17 cellular contexts compared by ENCODE assay signal in the genomic region with DNA sequence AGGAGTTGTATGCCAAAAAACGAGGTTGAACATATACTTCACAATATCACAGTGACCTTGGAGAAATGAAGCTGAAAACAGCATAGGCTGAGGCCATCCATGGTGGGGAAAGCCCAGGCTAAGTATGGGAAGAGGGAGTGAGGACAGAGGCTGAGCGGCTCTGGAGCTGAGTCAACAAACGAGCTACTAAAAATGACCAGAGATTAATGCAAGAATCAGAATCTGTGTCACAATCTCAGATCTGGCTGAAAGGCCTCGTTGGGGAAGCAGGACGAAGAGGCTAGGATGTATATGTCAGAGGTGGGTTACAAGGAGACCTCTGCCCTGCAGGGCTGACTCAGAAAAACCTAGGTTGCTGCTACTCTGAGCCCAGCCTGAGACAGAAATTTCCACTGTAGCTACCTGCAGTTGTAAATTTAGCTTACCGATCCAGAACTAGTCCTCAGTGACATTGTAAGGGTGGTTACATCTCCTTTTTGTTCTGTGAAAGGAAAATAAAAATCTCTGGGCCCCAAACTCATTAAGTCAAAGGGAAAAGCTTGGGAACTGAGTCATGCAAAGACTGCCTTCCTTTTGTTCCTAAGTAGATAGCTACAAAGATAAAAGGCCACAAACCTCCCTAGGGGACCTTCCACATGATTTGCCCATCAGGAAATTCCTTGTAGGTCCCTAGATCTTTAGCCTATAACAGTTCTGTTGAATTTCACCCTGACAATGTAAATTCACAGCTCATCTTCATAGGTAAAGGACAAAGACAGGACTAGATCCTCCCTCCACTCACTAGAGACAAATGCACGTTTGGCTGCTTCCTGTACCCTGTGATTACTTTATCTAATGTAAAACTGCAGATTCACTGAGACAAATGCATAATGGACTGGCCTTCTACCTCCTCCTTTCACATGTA. TPM values are rescaled to one million over a fixed set of nuclear protein-coding genes. Genes with fewer than 3 reads are reported as not detected.
A peak's percentile ranks its signal among the peaks of the same experiment; 100 is the strongest.
DNase-seq lines count a peak whose midpoint lies in the region; ATAC-seq and TF ChIP-seq lines count a peak whose summit lies in the region.
"Had no signal": no experiment of that assay in that cellular context is flagged by ENCODE, and none has a peak within 500 bp of the region (broad histone marks: within the 10 kb centered on the region; RNA-seq: fewer than 3 reads in every experiment).

No MANE protein-coding gene starts in this region.

- peak overlapping the region; percentile 27 for H4K91ac ChIP-seq in H9 (ENCODE audit: insufficient read length, low read depth, low read length)

- H3K9me3 ChIP-seq in H9 (ENCODE audit: control insufficient read depth, low read depth, low read length) (no peaks in the 10 kb centered on the region), tibial nerve (no peaks in the 10 kb centered on the region)
- H3K9me3 ChIP-seq: BE2C, spleen had no signal

- no peak overlapping the region for H2BK15ac ChIP-seq in H9 (ENCODE audit: low read depth, low read length)

- H2AFZ ChIP-seq in H9 (ENCODE audit: low read length) = no peak overlapping the region

- CTCF ChIA-PET in activated CD8-positive, alpha-beta T cell treated with anti-CD3 and anti-CD28 coated beads, Interleukin-2, amount 10 ng/mL, durations not matched to agents 7 days and 5 days (lab: Charles Lee) = interaction anchor here (0.8 to 1.8 kb wide), 3 partner anchors 9 to 567 kb away, joined by 3 to 7 read pairs (median 5); a partner anchor contains a TSS

- no peak overlapping the region for H2BK20ac ChIP-seq in H9 (ENCODE audit: low read depth, low read length, poor library complexity, severe bottlenecking)

- no peak for ATAC-seq in activated CD8-positive, alpha-beta T cell treated with anti-CD3 and anti-CD28 coated beads, Interleukin-2, amount 10 ng/mL, durations not matched to agents 7 days and 5 days

- no peaks in the 10 kb centered on the region for H3K79me2 ChIP-seq in H9 (ENCODE audit: insufficient read depth, low read length)

- peak overlapping the region; percentile 56 for H3K18ac ChIP-seq in H9 (ENCODE audit: insufficient read length, low read depth, low read length)

- H3K9me3 Mint-ChIP-seq in H9 = peaks cover 3% of the 10 kb centered on the region in 2 experiments; a peak in 1 of 5 replicates
- H3K9me3 Mint-ChIP-seq in activated CD8-positive, alpha-beta T cell treated with anti-CD3 and anti-CD28 coated beads, Interleukin-2, amount 10 ng/mL, durations not matched to agents 7 days and 5 days (ENCODE audit: insufficient read depth) = no peaks in the 10 kb centered on the region
- H3K9me3 Mint-ChIP-seq: immature natural killer cell, naive B cell had no signal

- H3K27ac ChIP-seq in H9 (ENCODE audit: insufficient read length, low read depth, low read length) = peak overlapping the region; percentile 100
- H3K27ac ChIP-seq in tibial nerve = no peak overlapping the region
- H3K27ac ChIP-seq: spleen had no signal

- no peak overlapping the region for H3K4me3 ChIP-seq in tibial nerve
- H3K4me3 ChIP-seq: spleen had no signal

- no peak overlapping the region for H4K8ac ChIP-seq in H9 (replicated peaks; ENCODE audit: insufficient read length, low read depth, low read length)

- no peak overlapping the region for H2AK5ac ChIP-seq in H9 (ENCODE audit: insufficient read length, low read length)

- TF ChIP-seq POLR2A in tibial nerve (IDR thresholded peaks at IDR 0.05) = no peak

- H3K23ac ChIP-seq in H9 (ENCODE audit: insufficient read length, low read depth, low read length) = no peak overlapping the region

- H3K4me1 ChIP-seq in H9 (ENCODE audit: insufficient read depth, low read length) (peaks cover 16% of the 10 kb centered on the region), tibial nerve (peaks cover 0 to 15% (median 0%) of the 10 kb centered on the region in 4 donors)

- H3K4ac ChIP-seq in H9 (ENCODE audit: low read depth, low read length) = peak overlapping the region; percentile 41; the same call in 1 of the 2 replicates

- peak overlapping the region; percentile 96 for H2BK5ac ChIP-seq in H9 (ENCODE audit: insufficient read length, low read length)

- H3K9ac ChIP-seq in H9 (ENCODE audit: extremely low read depth, insufficient read length, low read length) = peak overlapping the region; percentile 34

- no peaks in the 10 kb centered on the region; a peak in 1 of 7 replicates for H3K36me3 Mint-ChIP-seq in H9 (ENCODE audit: insufficient read depth in 1 of 3, low read depth in 3 of 3)
- H3K36me3 Mint-ChIP-seq in activated CD8-positive, alpha-beta T cell treated with anti-CD3 and anti-CD28 coated beads, Interleukin-2, amount 10 ng/mL, durations not matched to agents 7 days and 5 days (ENCODE audit: low read depth) = no peaks in the 10 kb centered on the region
- H3K36me3 Mint-ChIP-seq: immature natural killer cell, naive B cell had no signal

- H3K23me2 ChIP-seq in H9 (ENCODE audit: insufficient read length, low read depth, low read length, poor library complexity, severe bottlenecking) = peaks cover 7% of the 10 kb centered on the region

- H3K79me1 ChIP-seq in H9 (ENCODE audit: insufficient read depth, low read depth, low read length, poor library complexity, severe bottlenecking) = no peaks in the 10 kb centered on the region

- H2BK12ac ChIP-seq in H9 (ENCODE audit: insufficient read length, low read depth, low read length) = peak overlapping the region; percentile 41

- POLR2A ChIA-PET in activated CD8-positive, alpha-beta T cell treated with anti-CD3 and anti-CD28 coated beads, Interleukin-2, amount 10 ng/mL, durations not matched to agents 7 days and 5 days (lab: Charles Lee) = interaction anchor here (0.6 to 0.9 kb wide), 2 partner anchors 9 to 19 kb away, joined by 3 read pairs; a partner anchor contains a TSS

- peak; percentile 77 for DNase-seq in A172 (ENCODE audit: low spot score)
- DNase-seq in H9 = no peak
- peak; percentile 47 for DNase-seq in T1000 (lab: John Stamatoyannopoulos, UW)
- peak; percentile 8 for DNase-seq in glomerular visceral epithelial cell (ENCODE audit: extremely low spot score)
- no peak for DNase-seq in GF-D8 (lab: John Stamatoyannopoulos, UW)
- DNase-seq in tibial nerve (ENCODE audit: low spot score in 2 of 2) = no peak
- no peak for DNase-seq in NCI-H1092 (lab: John Stamatoyannopoulos, UW)
- no peak for DNase-seq in activated CD8-positive, alpha-beta T cell treated with anti-CD3 and anti-CD28 coated beads, Interleukin-2, amount 10 ng/mL, durations not matched to agents 7 days and 5 days
- DNase-seq: activated CD4-positive, CD25-positive, alpha-beta regulatory T cell; activated effector memory CD4-positive, alpha-beta T cell treated with anti-CD3 and anti-CD28 coated beads, Interleukin-2, amount 50 U/mL, for 16 hours; BE2C; effector CD4-positive, alpha-beta T cell; HCEC 1CT; immature natural killer cell; naive B cell; NCI-H1092 treated with DMSO at 0.1 percent for 48 hours; spleen had no signal

- H3K4me3 Mint-ChIP-seq in H9 = peak overlapping the region; percentile 9 to 27
- H3K4me3 Mint-ChIP-seq in activated CD8-positive, alpha-beta T cell treated with anti-CD3 and anti-CD28 coated beads, Interleukin-2, amount 10 ng/mL, durations not matched to agents 7 days and 5 days = no peak overlapping the region
- H3K4me3 Mint-ChIP-seq: immature natural killer cell had no signal

- no CpG with 5 or more reads among the region's 7 CpGs for WGBS in H9 (ENCODE audit: extremely low coverage, insufficient read length, low lambda C conversion rate)
- WGBS in tibial nerve, 2 donors = 57 to 65% methylated on average over 7 of the region's 7 CpGs

- H3K4me1 Mint-ChIP-seq in H9 = peaks cover 22 to 58% of the 10 kb centered on the region in 2 experiments
- H3K4me1 Mint-ChIP-seq in activated CD8-positive, alpha-beta T cell treated with anti-CD3 and anti-CD28 coated beads, Interleukin-2, amount 10 ng/mL, durations not matched to agents 7 days and 5 days (ENCODE audit: low read depth) = peaks cover 12% of the 10 kb centered on the region

- H3K27me3 ChIP-seq in H9 (ENCODE audit: insufficient read depth, low read length) (no peaks in the 10 kb centered on the region), tibial nerve (no peaks in the 10 kb centered on the region)
- H3K27me3 ChIP-seq: BE2C had no signal

- no peak for TF ChIP-seq CTCF in H9 (conservative IDR thresholded peaks at IDR 0.05)
- no peak for TF ChIP-seq CTCF in tibial nerve (IDR thresholded peaks at IDR 0.05)

- no peaks in the 10 kb centered on the region for H4K20me1 ChIP-seq in H9 (ENCODE audit: control insufficient read depth, insufficient read depth, insufficient read length)

- no peak overlapping the region for H3K56ac ChIP-seq in H9 (ENCODE audit: insufficient read length, low read depth, low read length)

- no peaks in the 10 kb centered on the region for H3K36me3 ChIP-seq in tibial nerve
- H3K36me3 ChIP-seq: BE2C, spleen had no signal

- H3K27ac Mint-ChIP-seq in H9 = peak overlapping the region; percentile 66 to 98 (median 86)
- no peak overlapping the region for H3K27ac Mint-ChIP-seq in activated CD8-positive, alpha-beta T cell treated with anti-CD3 and anti-CD28 coated beads, Interleukin-2, amount 10 ng/mL, durations not matched to agents 7 days and 5 days
- H3K27ac Mint-ChIP-seq: immature natural killer cell, naive B cell had no signal

- no peak overlapping the region for H2BK120ac ChIP-seq in H9 (ENCODE audit: low read depth, low read length, poor library complexity, severe bottlenecking)

- H4K5ac ChIP-seq in H9 (ENCODE audit: insufficient read length, low read depth, low read length) = no peak overlapping the region

- 0 out of 2 replicates have a peak overlapping the region, but pooled peaks have one; percentile 16 for H3K14ac ChIP-seq in H9 (ENCODE audit: insufficient read depth, low read length)

- TF ChIP-seq EP300 in tibial nerve (IDR thresholded peaks at IDR 0.05) = no peak

- H3K4me2 ChIP-seq in H9 (ENCODE audit: insufficient read depth, insufficient read length, low read length) = peak overlapping the region; percentile 56

- H3K27me3 Mint-ChIP-seq in H9 (ENCODE audit: low read depth) = no peaks in the 10 kb centered on the region; the same call in 1 of the 2 replicates
- H3K27me3 Mint-ChIP-seq in activated CD8-positive, alpha-beta T cell treated with anti-CD3 and anti-CD28 coated beads, Interleukin-2, amount 10 ng/mL, durations not matched to agents 7 days and 5 days (ENCODE audit: low read depth) = peaks cover 21% of the 10 kb centered on the region

- H3T11ph ChIP-seq in H9 (ENCODE audit: low read length) = peak overlapping the region; percentile 71

RNA-seq across cellular contexts. Expression of a gene that starts 8.5 kb away (rescaled TPM):
- total RNA-seq in A172 (2014; rRNA removed; shearing (Covaris generic)) = 291 and 339 TPM in 2 replicates
- total RNA-seq in H9 (2021) (258 and 268 TPM in 2 replicates), tibial nerve (100 to 1,000 TPM in 1 of 4 donors, 10 to 100 TPM in 3; 37.5 to 100 (median 68.0) TPM)
- total RNA-seq in activated CD8-positive, alpha-beta T cell treated with anti-CD3 and anti-CD28 coated beads, Interleukin-2, amount 10 ng/mL, durations not matched to agents 7 days and 5 days = 1 to 10 TPM; 2.7 to 3.5 TPM

RNA-seq across cellular contexts. Expression of a gene that starts 47.4 kb away (rescaled TPM):
- 22.8 and 25.2 TPM in 2 replicates for total RNA-seq in A172 (2014; rRNA removed; shearing (Covaris generic))
- total RNA-seq in H9 (2021) (48.7 and 50.2 TPM in 2 replicates), tibial nerve (10 to 100 TPM in 3 of 4 donors, 1 to 10 TPM in 1; 6.7 to 21.6 (median 12.6) TPM)
- total RNA-seq in activated CD8-positive, alpha-beta T cell treated with anti-CD3 and anti-CD28 coated beads, Interleukin-2, amount 10 ng/mL, durations not matched to agents 7 days and 5 days = 1 to 10 TPM; 5.5 to 8.0 TPM

Comparison
In these comparisons a context has a peak if more than half of its experiments do, and no peak if none do; other contexts are left out.
1. DNase-seq: peak in A172 (single experiment), T1000 (single experiment) and glomerular visceral epithelial cell (single experiment); none in H9 (single experiment), GF-D8 (single experiment), tibial nerve (0 of 2), NCI-H1092 (single experiment) and activated CD8-positive, alpha-beta T cell treated with anti-CD3 and anti-CD28 coated beads, Interleukin-2, amount 10 ng/mL, durations not matched to agents 7 days and 5 days (single experiment).
2. RNA of a gene that starts 8.5 kb away (total RNA-seq): 291 to 339 TPM in A172, 258 to 268 TPM in H9 and 37.5 to 100 TPM in tibial nerve; 2.7 to 3.5 TPM in activated CD8-positive, alpha-beta T cell treated with anti-CD3 and anti-CD28 coated beads, Interleukin-2, amount 10 ng/mL, durations not matched to agents 7 days and 5 days; every median in the first group is over 4 times any median in the second.